In genomic region chr15:59295742-59296090, GRCh38 we compare ENCODE assay signal across 11 cellular contexts.
DNase-seq lines count a peak whose midpoint lies in the region; ATAC-seq, FAIRE-seq and TF ChIP-seq lines count a peak whose summit lies in the region.
"Had no signal": no experiment of that assay in that cellular context is flagged by ENCODE, and none has a peak within 500 bp of the region (broad histone marks: within the 10 kb centered on the region; RNA-seq: fewer than 3 reads in every experiment).

No MANE protein-coding gene starts in this region.

- H3K27me3 ChIP-seq in ACC112 (ENCODE audit: insufficient read depth, low read length) (no peaks in the 10 kb centered on the region), PC-9 (ENCODE audit: insufficient read depth, low read depth) (no peaks in the 10 kb centered on the region), pancreas (no peaks in the 10 kb centered on the region)
- H3K27me3 ChIP-seq: cardiac muscle cell had no signal

- intact Hi-C loops in PC-9 (cut with micrococcal nuclease; ENCODE audit: unreplicated experiment) (loop anchor here (1.0 to 5.0 kb wide), 3 partner anchors 11 to 363 kb away; partner anchors contain the start of genes MYO1E and SLTM), pancreas (cut with DNase I) (no loop called here)

- H3K4me3 ChIP-seq in ACC112 (ENCODE audit: low read depth, low read length) (peak overlapping the region; percentile 61), PC-9 (peak overlapping the region; percentile 25; the same call in 1 of the 2 replicates), pancreas (no peak overlapping the region)
- H3K4me3 ChIP-seq: cardiac muscle cell had no signal

- CTCF ChIA-PET in PC-9 (lab: Charles Lee) = interaction anchor here (0.6 kb wide), 1 partner anchor 16 kb away, joined by 3 read pairs; no protein-coding TSS in a partner anchor

- H3K9me2 ChIP-seq in PC-9 (ENCODE audit: insufficient read depth) = no peaks in the 10 kb centered on the region

- peaks cover 61% of the 10 kb centered on the region for H3K79me2 ChIP-seq in ACC112 (ENCODE audit: control insufficient read depth, insufficient read depth, low read length, unreplicated experiment)
- H3K79me2 ChIP-seq in PC-9 (ENCODE audit: low read depth) = peaks cover 88% of the 10 kb centered on the region

- H3K36me3 ChIP-seq in ACC112 (ENCODE audit: insufficient read depth, low read length) (no peaks in the 10 kb centered on the region), PC-9 (ENCODE audit: low read depth) (0 out of 2 replicates have a peak, but pooled peaks cover 5% of the 10 kb centered on the region), pancreas (no peaks in the 10 kb centered on the region)
- H3K36me3 ChIP-seq: cardiac muscle cell had no signal

- DNase-seq in PC-9 (no peak), epithelial cell of prostate (ENCODE audit: low read depth, low spot score) (no peak), pancreas (no peak), NCI-H1436 (lab: John Stamatoyannopoulos, UW) (no peak)
- DNase-seq in activated CD4-positive, alpha-beta T cell treated with anti-CD3 and anti-CD28 coated beads, Interleukin-2, amount 50 U/mL, for 4 hours = no peak
- DNase-seq: NCI-H1092 had no signal

- no peak for TF ChIP-seq CTCF in PC-9 (conservative IDR thresholded peaks at IDR 0.05)
- TF ChIP-seq CTCF in pancreas (IDR thresholded peaks at IDR 0.05) = no peak

- H2AFZ ChIP-seq in ACC112 (ENCODE audit: low read length, unreplicated experiment) (no peak overlapping the region), PC-9 (no peak overlapping the region)

- no peak for FAIRE-seq in pancreas (lab: Jason Lieb, UNC)

- 52 to 74% methylated on average over 4 of the region's 4 CpGs for WGBS in pancreas, 2 donors

- H3F3A ChIP-seq in PC-9 (ENCODE audit: insufficient read depth, low read depth) = peaks cover 71% of the 10 kb centered on the region

- H3K27ac ChIP-seq in ACC112 (ENCODE audit: low read depth, low read length) (peak overlapping the region; percentile 98), PC-9 (peak overlapping the region; percentile 97), epithelial cell of prostate (peak overlapping the region; percentile 95), pancreas (peak overlapping the region in 2 of 4 donors; percentile 25 to 44)
- H3K27ac ChIP-seq: C4-2B, cardiac muscle cell had no signal

- H3K9me3 ChIP-seq in PC-9 (ENCODE audit: insufficient read depth, low read depth) (no peaks in the 10 kb centered on the region), pancreas (no peaks in the 10 kb centered on the region)

- no peaks in the 10 kb centered on the region for H4K20me1 ChIP-seq in PC-9 (ENCODE audit: insufficient read depth)

- ATAC-seq in pancreas = peak in 3 of 4 donors; percentile 6 to 10 (median 9)
- no peak for ATAC-seq in GM19397 (IDR thresholded peaks at IDR 0.05; ENCODE audit: unreplicated experiment)
- no peak for ATAC-seq in GM19328 (IDR thresholded peaks at IDR 0.05; ENCODE audit: unreplicated experiment)

- peaks cover 69% of the 10 kb centered on the region for H3K4me1 ChIP-seq in ACC112 (ENCODE audit: control insufficient read depth, insufficient read depth, low read length, unreplicated experiment)
- peaks cover 98% of the 10 kb centered on the region for H3K4me1 ChIP-seq in PC-9 (replicated peaks; ENCODE audit: insufficient read depth)
- peaks cover 0 to 11% (median 5%) of the 10 kb centered on the region in 3 donors for H3K4me1 ChIP-seq in pancreas

- peak overlapping the region; percentile 76 for H3K4me2 ChIP-seq in PC-9

- no TSS peak for BruUV-seq in PC-9 (replicated peaks; lab: Mats Ljungman, UMichigan)

- POLR2A ChIA-PET in PC-9 (lab: Charles Lee; ENCODE audit: unreplicated experiment) = interaction anchor here (0.5 to 1.2 kb wide), 7 partner anchors 11 to 128 kb away, joined by 3 to 9 read pairs (median 4); partner anchors contain the start of gene MYO1E

Comparison
In these comparisons a context has a peak if more than half of its experiments do, and no peak if none do; other contexts are left out.
1. H3K4me3 ChIP-seq: peak in ACC112 (single experiment) and PC-9 (single experiment); none in pancreas (0 of 4).
2. ATAC-seq: peak in pancreas (3 of 4); none in GM19397 (single experiment) and GM19328 (single experiment).